1 cellular context compared by ENCODE assay signal in the genomic region with DNA sequence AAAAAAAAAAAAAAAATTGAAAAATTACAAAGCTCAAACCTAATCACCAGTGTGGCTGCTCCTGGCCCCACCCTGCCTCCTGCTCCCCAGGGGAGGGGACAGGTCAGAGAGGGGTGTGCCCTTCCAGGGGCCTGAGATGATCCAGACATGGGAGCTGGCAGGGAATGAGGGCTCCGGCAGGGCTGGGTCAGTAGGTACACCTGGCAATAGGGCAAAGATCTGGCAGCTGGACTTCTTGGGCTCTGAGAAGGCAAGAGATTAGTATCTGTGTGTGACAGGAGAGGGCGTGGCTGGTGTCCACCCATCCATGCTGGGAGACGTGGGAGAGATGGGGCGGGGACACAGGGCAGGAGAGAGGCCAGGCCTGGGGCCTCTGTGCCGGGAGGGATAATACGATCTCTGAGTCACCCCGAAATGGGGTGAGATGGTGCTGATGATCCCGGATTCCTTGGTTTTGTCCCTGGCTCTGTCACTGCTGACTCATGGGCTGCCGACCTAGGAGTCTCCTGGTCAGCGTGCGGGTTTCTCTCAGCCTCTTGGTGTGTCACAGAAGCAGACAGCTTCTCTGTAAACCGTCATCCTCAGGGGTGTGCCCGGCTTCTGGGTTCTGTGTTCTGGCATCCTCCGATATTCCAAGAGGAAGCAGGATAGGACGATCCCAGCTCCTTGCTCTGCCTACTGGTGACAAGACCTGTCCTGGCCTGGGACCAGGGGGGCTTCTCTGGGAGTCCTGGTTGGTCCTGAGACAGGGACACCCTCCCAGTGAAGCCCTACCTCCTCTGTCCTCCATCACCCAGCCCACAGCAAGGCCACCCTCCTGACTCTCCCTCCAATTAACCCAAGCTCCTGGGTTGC.
A peak's percentile ranks its signal among the peaks of the same experiment; 100 is the strongest.
TF ChIP-seq lines count a peak whose summit lies in the region.

No MANE protein-coding gene starts in this region.

TF ChIP-seq in K562, 482 proteins besides CTCF, POLR2A, EP300 and RAD21 (continued from another document):
- TF ChIP-seq, protein P1, sequence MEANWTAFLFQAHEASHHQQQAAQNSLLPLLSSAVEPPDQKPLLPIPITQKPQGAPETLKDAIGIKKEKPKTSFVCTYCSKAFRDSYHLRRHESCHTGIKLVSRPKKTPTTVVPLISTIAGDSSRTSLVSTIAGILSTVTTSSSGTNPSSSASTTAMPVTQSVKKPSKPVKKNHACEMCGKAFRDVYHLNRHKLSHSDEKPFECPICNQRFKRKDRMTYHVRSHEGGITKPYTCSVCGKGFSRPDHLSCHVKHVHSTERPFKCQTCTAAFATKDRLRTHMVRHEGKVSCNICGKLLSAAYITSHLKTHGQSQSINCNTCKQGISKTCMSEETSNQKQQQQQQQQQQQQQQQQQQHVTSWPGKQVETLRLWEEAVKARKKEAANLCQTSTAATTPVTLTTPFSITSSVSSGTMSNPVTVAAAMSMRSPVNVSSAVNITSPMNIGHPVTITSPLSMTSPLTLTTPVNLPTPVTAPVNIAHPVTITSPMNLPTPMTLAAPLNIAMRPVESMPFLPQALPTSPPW (CRISPR knock-in tag; IDR thresholded peaks at IDR 0.05), result peak; percentile 80
- TF ChIP-seq, protein P2, sequence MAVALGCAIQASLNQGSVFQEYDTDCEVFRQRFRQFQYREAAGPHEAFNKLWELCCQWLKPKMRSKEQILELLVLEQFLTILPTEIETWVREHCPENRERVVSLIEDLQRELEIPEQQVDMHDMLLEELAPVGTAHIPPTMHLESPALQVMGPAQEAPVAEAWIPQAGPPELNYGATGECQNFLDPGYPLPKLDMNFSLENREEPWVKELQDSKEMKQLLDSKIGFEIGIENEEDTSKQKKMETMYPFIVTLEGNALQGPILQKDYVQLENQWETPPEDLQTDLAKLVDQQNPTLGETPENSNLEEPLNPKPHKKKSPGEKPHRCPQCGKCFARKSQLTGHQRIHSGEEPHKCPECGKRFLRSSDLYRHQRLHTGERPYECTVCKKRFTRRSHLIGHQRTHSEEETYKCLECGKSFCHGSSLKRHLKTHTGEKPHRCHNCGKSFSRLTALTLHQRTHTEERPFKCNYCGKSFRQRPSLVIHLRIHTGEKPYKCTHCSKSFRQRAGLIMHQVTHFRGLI (CRISPR knock-in tag; IDR thresholded peaks at IDR 0.05), result no peak
- TF ChIP-seq, protein P3, sequence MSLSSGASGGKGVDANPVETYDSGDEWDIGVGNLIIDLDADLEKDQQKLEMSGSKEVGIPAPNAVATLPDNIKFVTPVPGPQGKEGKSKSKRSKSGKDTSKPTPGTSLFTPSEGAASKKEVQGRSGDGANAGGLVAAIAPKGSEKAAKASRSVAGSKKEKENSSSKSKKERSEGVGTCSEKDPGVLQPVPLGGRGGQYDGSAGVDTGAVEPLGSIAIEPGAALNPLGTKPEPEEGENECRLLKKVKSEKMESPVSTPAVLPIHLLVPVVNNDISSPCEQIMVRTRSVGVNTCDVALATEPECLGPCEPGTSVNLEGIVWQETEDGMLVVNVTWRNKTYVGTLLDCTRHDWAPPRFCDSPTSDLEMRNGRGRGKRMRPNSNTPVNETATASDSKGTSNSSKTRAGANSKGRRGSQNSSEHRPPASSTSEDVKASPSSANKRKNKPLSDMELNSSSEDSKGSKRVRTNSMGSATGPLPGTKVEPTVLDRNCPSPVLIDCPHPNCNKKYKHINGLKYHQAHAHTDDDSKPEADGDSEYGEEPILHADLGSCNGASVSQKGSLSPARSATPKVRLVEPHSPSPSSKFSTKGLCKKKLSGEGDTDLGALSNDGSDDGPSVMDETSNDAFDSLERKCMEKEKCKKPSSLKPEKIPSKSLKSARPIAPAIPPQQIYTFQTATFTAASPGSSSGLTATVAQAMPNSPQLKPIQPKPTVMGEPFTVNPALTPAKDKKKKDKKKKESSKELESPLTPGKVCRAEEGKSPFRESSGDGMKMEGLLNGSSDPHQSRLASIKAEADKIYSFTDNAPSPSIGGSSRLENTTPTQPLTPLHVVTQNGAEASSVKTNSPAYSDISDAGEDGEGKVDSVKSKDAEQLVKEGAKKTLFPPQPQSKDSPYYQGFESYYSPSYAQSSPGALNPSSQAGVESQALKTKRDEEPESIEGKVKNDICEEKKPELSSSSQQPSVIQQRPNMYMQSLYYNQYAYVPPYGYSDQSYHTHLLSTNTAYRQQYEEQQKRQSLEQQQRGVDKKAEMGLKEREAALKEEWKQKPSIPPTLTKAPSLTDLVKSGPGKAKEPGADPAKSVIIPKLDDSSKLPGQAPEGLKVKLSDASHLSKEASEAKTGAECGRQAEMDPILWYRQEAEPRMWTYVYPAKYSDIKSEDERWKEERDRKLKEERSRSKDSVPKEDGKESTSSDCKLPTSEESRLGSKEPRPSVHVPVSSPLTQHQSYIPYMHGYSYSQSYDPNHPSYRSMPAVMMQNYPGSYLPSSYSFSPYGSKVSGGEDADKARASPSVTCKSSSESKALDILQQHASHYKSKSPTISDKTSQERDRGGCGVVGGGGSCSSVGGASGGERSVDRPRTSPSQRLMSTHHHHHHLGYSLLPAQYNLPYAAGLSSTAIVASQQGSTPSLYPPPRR (CRISPR knock-in tag; IDR thresholded peaks at IDR 0.05; ENCODE audit: borderline replicate concordance), result no peak
- TF ChIP-seq FOXM1 (IDR thresholded peaks at IDR 0.05; ENCODE audit: low read depth), result 0 out of 2 replicates have a peak, but pooled peaks have one; percentile 32
- no peak for TF ChIP-seq FOXM1 (CRISPR knock-in tag; IDR thresholded peaks at IDR 0.05; ENCODE audit: low read depth)
- 0 out of 2 replicates have a peak, but pooled peaks have one; percentile 52 for TF ChIP-seq ZNF589 (CRISPR knock-in tag; IDR thresholded peaks at IDR 0.05; ENCODE audit: low read depth)
- TF ChIP-seq, protein P4, sequence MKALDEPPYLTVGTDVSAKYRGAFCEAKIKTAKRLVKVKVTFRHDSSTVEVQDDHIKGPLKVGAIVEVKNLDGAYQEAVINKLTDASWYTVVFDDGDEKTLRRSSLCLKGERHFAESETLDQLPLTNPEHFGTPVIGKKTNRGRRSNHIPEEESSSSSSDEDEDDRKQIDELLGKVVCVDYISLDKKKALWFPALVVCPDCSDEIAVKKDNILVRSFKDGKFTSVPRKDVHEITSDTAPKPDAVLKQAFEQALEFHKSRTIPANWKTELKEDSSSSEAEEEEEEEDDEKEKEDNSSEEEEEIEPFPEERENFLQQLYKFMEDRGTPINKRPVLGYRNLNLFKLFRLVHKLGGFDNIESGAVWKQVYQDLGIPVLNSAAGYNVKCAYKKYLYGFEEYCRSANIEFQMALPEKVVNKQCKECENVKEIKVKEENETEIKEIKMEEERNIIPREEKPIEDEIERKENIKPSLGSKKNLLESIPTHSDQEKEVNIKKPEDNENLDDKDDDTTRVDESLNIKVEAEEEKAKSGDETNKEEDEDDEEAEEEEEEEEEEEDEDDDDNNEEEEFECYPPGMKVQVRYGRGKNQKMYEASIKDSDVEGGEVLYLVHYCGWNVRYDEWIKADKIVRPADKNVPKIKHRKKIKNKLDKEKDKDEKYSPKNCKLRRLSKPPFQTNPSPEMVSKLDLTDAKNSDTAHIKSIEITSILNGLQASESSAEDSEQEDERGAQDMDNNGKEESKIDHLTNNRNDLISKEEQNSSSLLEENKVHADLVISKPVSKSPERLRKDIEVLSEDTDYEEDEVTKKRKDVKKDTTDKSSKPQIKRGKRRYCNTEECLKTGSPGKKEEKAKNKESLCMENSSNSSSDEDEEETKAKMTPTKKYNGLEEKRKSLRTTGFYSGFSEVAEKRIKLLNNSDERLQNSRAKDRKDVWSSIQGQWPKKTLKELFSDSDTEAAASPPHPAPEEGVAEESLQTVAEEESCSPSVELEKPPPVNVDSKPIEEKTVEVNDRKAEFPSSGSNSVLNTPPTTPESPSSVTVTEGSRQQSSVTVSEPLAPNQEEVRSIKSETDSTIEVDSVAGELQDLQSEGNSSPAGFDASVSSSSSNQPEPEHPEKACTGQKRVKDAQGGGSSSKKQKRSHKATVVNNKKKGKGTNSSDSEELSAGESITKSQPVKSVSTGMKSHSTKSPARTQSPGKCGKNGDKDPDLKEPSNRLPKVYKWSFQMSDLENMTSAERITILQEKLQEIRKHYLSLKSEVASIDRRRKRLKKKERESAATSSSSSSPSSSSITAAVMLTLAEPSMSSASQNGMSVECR (CRISPR knock-in tag; IDR thresholded peaks at IDR 0.05), result peak; percentile 62; the same call in 1 of the 2 replicates
- no peak for TF ChIP-seq KDM2B (CRISPR knock-in tag; IDR thresholded peaks at IDR 0.05)
- peak; percentile 87 for TF ChIP-seq MTA3 (IDR thresholded peaks at IDR 0.05; ENCODE audit: borderline replicate concordance)
- peak; percentile 78; the same call in 1 of the 2 replicates for TF ChIP-seq HDGF (IDR thresholded peaks at IDR 0.05)
- peak; percentile 97 for TF ChIP-seq NFE2 (IDR thresholded peaks at IDR 0.05; ENCODE audit: low read depth)
- peak; percentile 53; the same call in 1 of the 2 replicates for TF ChIP-seq CXXC5 (CRISPR knock-in tag; IDR thresholded peaks at IDR 0.05)
- peak; percentile 86 for TF ChIP-seq HDAC2 (IDR thresholded peaks at IDR 0.05)
- TF ChIP-seq ZNF197 (CRISPR knock-in tag; IDR thresholded peaks at IDR 0.05; ENCODE audit: low read depth), result no peak
- no peak for TF ChIP-seq DMBX1 (CRISPR knock-in tag; IDR thresholded peaks at IDR 0.05; ENCODE audit: borderline replicate concordance)
- TF ChIP-seq YY1 (IDR thresholded peaks at IDR 0.05; ENCODE audit: borderline replicate concordance in 1 of 3, control insufficient read depth in 1 of 3, extremely low read depth in 1 of 3, insufficient read depth in 3 of 3, insufficient read length in 1 of 3, insufficient replicate concordance in 2 of 3, low read depth in 1 of 3, low read length in 2 of 3), result peak in 2 of 3 experiments; percentile 14 to 35
- peak; percentile 84 for TF ChIP-seq CREM (IDR thresholded peaks at IDR 0.05; ENCODE audit: low read depth)
- TF ChIP-seq, protein P5, sequence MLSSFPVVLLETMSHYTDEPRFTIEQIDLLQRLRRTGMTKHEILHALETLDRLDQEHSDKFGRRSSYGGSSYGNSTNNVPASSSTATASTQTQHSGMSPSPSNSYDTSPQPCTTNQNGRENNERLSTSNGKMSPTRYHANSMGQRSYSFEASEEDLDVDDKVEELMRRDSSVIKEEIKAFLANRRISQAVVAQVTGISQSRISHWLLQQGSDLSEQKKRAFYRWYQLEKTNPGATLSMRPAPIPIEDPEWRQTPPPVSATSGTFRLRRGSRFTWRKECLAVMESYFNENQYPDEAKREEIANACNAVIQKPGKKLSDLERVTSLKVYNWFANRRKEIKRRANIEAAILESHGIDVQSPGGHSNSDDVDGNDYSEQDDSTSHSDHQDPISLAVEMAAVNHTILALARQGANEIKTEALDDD (IDR thresholded peaks at IDR 0.05), result peak; percentile 37; the same call in 1 of the 2 replicates
- TF ChIP-seq PHF8 (IDR thresholded peaks at IDR 0.05; ENCODE audit: borderline replicate concordance, low read length), result peak; percentile 54; the same call in 1 of the 2 replicates
- TF ChIP-seq ZNF384 (IDR thresholded peaks at IDR 0.05; ENCODE audit: low read depth, low read length), result peak; percentile 74
- no peak for TF ChIP-seq MIER1 (IDR thresholded peaks at IDR 0.05; ENCODE audit: low read depth)
- TF ChIP-seq PCBP1 (IDR thresholded peaks at IDR 0.05; ENCODE audit: low read depth, low read length, poor library complexity, severe bottlenecking), result no peak
- TF ChIP-seq, protein P6, sequence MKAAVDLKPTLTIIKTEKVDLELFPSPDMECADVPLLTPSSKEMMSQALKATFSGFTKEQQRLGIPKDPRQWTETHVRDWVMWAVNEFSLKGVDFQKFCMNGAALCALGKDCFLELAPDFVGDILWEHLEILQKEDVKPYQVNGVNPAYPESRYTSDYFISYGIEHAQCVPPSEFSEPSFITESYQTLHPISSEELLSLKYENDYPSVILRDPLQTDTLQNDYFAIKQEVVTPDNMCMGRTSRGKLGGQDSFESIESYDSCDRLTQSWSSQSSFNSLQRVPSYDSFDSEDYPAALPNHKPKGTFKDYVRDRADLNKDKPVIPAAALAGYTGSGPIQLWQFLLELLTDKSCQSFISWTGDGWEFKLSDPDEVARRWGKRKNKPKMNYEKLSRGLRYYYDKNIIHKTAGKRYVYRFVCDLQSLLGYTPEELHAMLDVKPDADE (conservative IDR thresholded peaks at IDR 0.05; ENCODE audit: control insufficient read depth, low read depth, low read length), result no peak
- TF ChIP-seq, protein P7, sequence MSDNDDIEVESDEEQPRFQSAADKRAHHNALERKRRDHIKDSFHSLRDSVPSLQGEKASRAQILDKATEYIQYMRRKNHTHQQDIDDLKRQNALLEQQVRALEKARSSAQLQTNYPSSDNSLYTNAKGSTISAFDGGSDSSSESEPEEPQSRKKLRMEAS (CRISPR knock-in tag; IDR thresholded peaks at IDR 0.05), result peak; percentile 49
- peak; percentile 80; the same call in 1 of the 2 replicates for TF ChIP-seq SREBF1 (IDR thresholded peaks at IDR 0.05; ENCODE audit: borderline replicate concordance, low read depth, low read length)
- no peak for TF ChIP-seq ZNF695 (CRISPR knock-in tag; IDR thresholded peaks at IDR 0.05)
- TF ChIP-seq, protein P8, sequence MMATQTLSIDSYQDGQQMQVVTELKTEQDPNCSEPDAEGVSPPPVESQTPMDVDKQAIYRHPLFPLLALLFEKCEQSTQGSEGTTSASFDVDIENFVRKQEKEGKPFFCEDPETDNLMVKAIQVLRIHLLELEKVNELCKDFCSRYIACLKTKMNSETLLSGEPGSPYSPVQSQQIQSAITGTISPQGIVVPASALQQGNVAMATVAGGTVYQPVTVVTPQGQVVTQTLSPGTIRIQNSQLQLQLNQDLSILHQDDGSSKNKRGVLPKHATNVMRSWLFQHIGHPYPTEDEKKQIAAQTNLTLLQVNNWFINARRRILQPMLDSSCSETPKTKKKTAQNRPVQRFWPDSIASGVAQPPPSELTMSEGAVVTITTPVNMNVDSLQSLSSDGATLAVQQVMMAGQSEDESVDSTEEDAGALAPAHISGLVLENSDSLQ (IDR thresholded peaks at IDR 0.05), result peak; percentile 91
- TF ChIP-seq NCOA1 (IDR thresholded peaks at IDR 0.05; ENCODE audit: low read depth), result 0 out of 2 replicates have a peak, but pooled peaks have one; percentile 57
- TF ChIP-seq, protein P9, sequence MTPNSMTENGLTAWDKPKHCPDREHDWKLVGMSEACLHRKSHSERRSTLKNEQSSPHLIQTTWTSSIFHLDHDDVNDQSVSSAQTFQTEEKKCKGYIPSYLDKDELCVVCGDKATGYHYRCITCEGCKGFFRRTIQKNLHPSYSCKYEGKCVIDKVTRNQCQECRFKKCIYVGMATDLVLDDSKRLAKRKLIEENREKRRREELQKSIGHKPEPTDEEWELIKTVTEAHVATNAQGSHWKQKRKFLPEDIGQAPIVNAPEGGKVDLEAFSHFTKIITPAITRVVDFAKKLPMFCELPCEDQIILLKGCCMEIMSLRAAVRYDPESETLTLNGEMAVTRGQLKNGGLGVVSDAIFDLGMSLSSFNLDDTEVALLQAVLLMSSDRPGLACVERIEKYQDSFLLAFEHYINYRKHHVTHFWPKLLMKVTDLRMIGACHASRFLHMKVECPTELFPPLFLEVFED (CRISPR knock-in tag; conservative IDR thresholded peaks at IDR 0.05), result no peak
